ENCODE assay signal across 20 cellular contexts in genomic region chr12:85572956-85573355, GRCh38.
"Had no signal": no experiment of that assay in that cellular context is flagged by ENCODE, and none has a peak within 500 bp of the region (broad histone marks: within the 10 kb centered on the region; RNA-seq: fewer than 3 reads in every experiment).

No MANE protein-coding gene starts in this region.

- H3K27ac ChIP-seq: dorsolateral prefrontal cortex, gastroesophageal sphincter, left ventricle myocardium inferior, lower lobe of right lung, suprapubic skin, tibial nerve, upper lobe of right lung, vagina had no signal

- H3K9me3 ChIP-seq: gastroesophageal sphincter, left ventricle myocardium inferior, lower lobe of right lung, suprapubic skin, tibial nerve, upper lobe of right lung, vagina had no signal

- H3K27me3 ChIP-seq: gastroesophageal sphincter, suprapubic skin, tibial nerve, upper lobe of right lung, vagina had no signal

- ATAC-seq: esophagus mucosa; gastroesophageal sphincter; left cardiac atrium; lower lobe of right lung; natural killer cell; right cardiac atrium; stimulated activated effector memory CD8-positive, alpha-beta T cell treated with anti-CD3 and anti-CD28 coated beads, Interleukin-12 subunit alpha, Interleukin-12 subunit beta, amount 100 ng/mL, for 72 hours; stimulated activated naive CD8-positive, alpha-beta T cell treated with anti-CD3 and anti-CD28 coated beads, Interleukin-15, Interleukin-2, amounts not matched to agents 100 U/mL and 50 U/mL, for 24 hours; upper lobe of right lung had no signal

- H3K4me3 ChIP-seq: dorsolateral prefrontal cortex, gastroesophageal sphincter, left ventricle myocardium inferior, lower lobe of right lung, suprapubic skin, tibial nerve, upper lobe of right lung, vagina had no signal

- H3K4me1 ChIP-seq: gastroesophageal sphincter, left ventricle myocardium inferior, lower lobe of right lung, tibial nerve, upper lobe of right lung, vagina had no signal

- DNase-seq: cortex of kidney; dorsolateral prefrontal cortex; effector CD8-positive, alpha-beta T cell; foreskin fibroblast; glutamatergic neuron; left cardiac atrium; left ventricle myocardium inferior; lower lobe of right lung; natural killer cell; right cardiac atrium; stimulated activated CD4-positive, alpha-beta T cell treated with anti-CD3 and anti-CD28 coated beads, Interleukin-4, amount 100 ng/mL, for 1 hour; stimulated activated CD8-positive, alpha-beta memory T cell treated with anti-CD3 and anti-CD28 coated beads, Interleukin-4, amount 100 ng/mL, for 48 hours; stimulated activated naive CD8-positive, alpha-beta T cell treated with anti-CD3 and anti-CD28 coated beads, Interleukin-15, Interleukin-2, amounts not matched to agents 100 U/mL and 50 U/mL, for 24 hours; upper lobe of right lung had no signal

- H3K36me3 ChIP-seq: gastroesophageal sphincter, left ventricle myocardium inferior, lower lobe of right lung, suprapubic skin, tibial nerve, upper lobe of right lung, vagina had no signal
